8 cellular contexts compared by ENCODE assay signal in the genomic region with DNA sequence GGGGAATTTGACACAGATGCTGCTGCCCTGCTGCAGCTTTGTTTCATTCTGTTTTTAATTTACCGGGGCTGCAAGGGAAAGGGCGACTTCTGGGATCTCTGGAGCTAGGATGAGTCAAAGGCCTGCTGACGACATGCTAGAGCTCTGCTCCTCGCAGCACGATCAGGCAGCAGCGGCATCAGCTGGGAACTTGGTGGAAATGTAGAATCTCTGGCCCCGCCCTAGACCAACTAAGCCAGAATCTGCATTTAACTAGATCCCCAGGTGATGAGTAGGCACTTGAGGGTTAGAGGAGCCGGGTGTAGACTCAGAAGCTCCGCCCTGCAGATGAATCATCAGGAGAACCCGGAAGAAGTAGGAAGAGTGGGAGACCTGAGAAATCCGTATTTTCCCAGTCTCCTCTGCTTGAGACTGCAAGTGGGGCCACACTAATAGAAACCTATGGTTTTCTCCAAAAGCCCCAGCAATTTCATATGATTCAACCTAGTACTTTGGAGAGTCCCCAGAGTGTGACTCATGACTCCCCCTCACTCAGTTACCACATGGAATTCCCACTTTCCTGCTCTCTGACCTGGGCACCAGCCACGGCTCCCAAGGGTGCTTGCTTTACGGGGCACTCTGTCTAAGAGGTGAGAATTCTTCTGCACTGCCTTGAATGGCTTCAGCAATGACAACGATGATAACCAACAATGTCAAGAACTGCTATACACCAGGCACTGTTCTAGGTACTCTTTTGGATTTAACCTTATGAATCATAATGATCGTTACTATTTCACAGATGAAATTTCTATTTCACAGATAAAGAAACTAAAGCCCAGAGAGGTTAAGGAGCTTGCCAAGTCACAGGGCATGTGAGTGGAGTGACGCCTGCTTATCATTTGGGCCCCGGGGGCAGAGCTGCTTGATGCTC. TPM values are rescaled to one million over a fixed set of nuclear protein-coding genes. Genes with fewer than 3 reads are reported as not detected.
A peak's percentile ranks its signal among the peaks of the same experiment; 100 is the strongest.
DNase-seq lines count a peak whose midpoint lies in the region; ATAC-seq, FAIRE-seq and TF ChIP-seq lines count a peak whose summit lies in the region.

No MANE protein-coding gene starts in this region.

- peak overlapping the region; percentile 86 for H3K9ac ChIP-seq in smooth muscle cell (ENCODE audit: low read depth)

- WGBS in smooth muscle cell (ENCODE audit: low lambda C conversion rate) = 17% methylated on average over 17 of the region's 17 CpGs

- no peaks in the 10 kb centered on the region for H3K79me2 ChIP-seq in smooth muscle cell (ENCODE audit: low read depth)

- no peaks in the 10 kb centered on the region for H3K9me3 Mint-ChIP-seq in activated T-cell treated with anti-CD3 and anti-CD28 coated beads, Interleukin-2, amount 50 U/mL, for 24 hours

- no peak for FAIRE-seq in GM12891 (lab: Jason Lieb, UNC)

- H3K9me3 ChIP-seq in smooth muscle cell (replicated peaks; ENCODE audit: low read depth) = no peaks in the 10 kb centered on the region

- no peak for TF ChIP-seq POLR2A in GM12891 (IDR thresholded peaks at IDR 0.05; ENCODE audit: low read depth, low read length)

- no peaks in the 10 kb centered on the region for H3K36me3 Mint-ChIP-seq in activated T-cell treated with anti-CD3 and anti-CD28 coated beads, Interleukin-2, amount 50 U/mL, for 24 hours (ENCODE audit: low read depth)

- H3F3A ChIP-seq in smooth muscle cell (ENCODE audit: low read depth) = peaks cover 24% of the 10 kb centered on the region

- intact Hi-C loops in Right ventricle myocardium superior (cut with DNase I) = no loop called here

- peaks cover 33% of the 10 kb centered on the region for H3K4me1 Mint-ChIP-seq in activated T-cell treated with anti-CD3 and anti-CD28 coated beads, Interleukin-2, amount 50 U/mL, for 24 hours (ENCODE audit: low read depth)

- H3K27me3 Mint-ChIP-seq in activated T-cell treated with anti-CD3 and anti-CD28 coated beads, Interleukin-2, amount 50 U/mL, for 24 hours = peaks cover 35% of the 10 kb centered on the region

- no peak overlapping the region for H2AFZ ChIP-seq in smooth muscle cell (ENCODE audit: low read depth)

- no peak for TF ChIP-seq CTCF in smooth muscle cell (IDR thresholded peaks at IDR 0.05; ENCODE audit: borderline replicate concordance, insufficient read depth, poor library complexity, severe bottlenecking)

- H3K27ac ChIP-seq in smooth muscle cell (ENCODE audit: low read depth) = peak overlapping the region; percentile 95

- no peaks in the 10 kb centered on the region for H3K27me3 ChIP-seq in smooth muscle cell (ENCODE audit: low read depth)

- peaks cover 9% of the 10 kb centered on the region for H3K4me1 ChIP-seq in smooth muscle cell (ENCODE audit: low read depth)

- DNase-seq in GM12891 (ENCODE audit: insufficient read length, low spot score) = no peak
- DNase-seq in NCI-H2227 treated with DMSO at 0.1 percent for 48 hours (lab: John Stamatoyannopoulos, UW) = peak; percentile 87
- peak; percentile 80 for DNase-seq in activated T-cell treated with anti-CD3 and anti-CD28 coated beads, Interleukin-2, amount 50 U/mL, for 24 hours
- DNase-seq in Right ventricle myocardium superior = no peak
- DNase-seq in smooth muscle cell (lab: John Stamatoyannopoulos, UW; ENCODE audit: unreplicated experiment) = peak; percentile 43
- no peak for DNase-seq in NOMO-1 treated with DMSO at 0.1 percent for 48 hours (lab: John Stamatoyannopoulos, UW; ENCODE audit: unreplicated experiment)
- DNase-seq in GDM1 (lab: John Stamatoyannopoulos, UW) = no peak

- H3K4me3 Mint-ChIP-seq in activated T-cell treated with anti-CD3 and anti-CD28 coated beads, Interleukin-2, amount 50 U/mL, for 24 hours = peak overlapping the region; percentile 53

- H3K27ac Mint-ChIP-seq in activated T-cell treated with anti-CD3 and anti-CD28 coated beads, Interleukin-2, amount 50 U/mL, for 24 hours = peak overlapping the region; percentile 96

- peak overlapping the region; percentile 80 for H3K4me2 ChIP-seq in smooth muscle cell

- H3K36me3 ChIP-seq in smooth muscle cell (ENCODE audit: low read depth) = no peaks in the 10 kb centered on the region

- ATAC-seq in HG02571 (IDR thresholded peaks at IDR 0.05; ENCODE audit: unreplicated experiment) = peak; percentile 61
- ATAC-seq in Right ventricle myocardium superior (ENCODE audit: poor library complexity) = peak; percentile 41

- no peaks in the 10 kb centered on the region for H4K20me1 ChIP-seq in smooth muscle cell (ENCODE audit: low read depth)

- H3K4me3 ChIP-seq in smooth muscle cell = peak overlapping the region; percentile 24

TF ChIP-seq in GM12891, 5 proteins besides CTCF, POLR2A, EP300 and RAD21:
- TF ChIP-seq POU2F2 (IDR thresholded peaks at IDR 0.05; ENCODE audit: low read depth, low read length) (peak; percentile 59; the same call in 1 of the 2 replicates), POLR2AphosphoS5 (IDR thresholded peaks at IDR 0.05; ENCODE audit: low read depth, low read length) (no peak)

RNA-seq across cellular contexts. Expression of a gene that starts 18.1 kb away (rescaled TPM):
- polyA plus RNA-seq in GM12891 (2012; ENCODE audit: low read depth, missing spikeins) = 33.4 TPM
- 1.3 TPM for total RNA-seq in Right ventricle myocardium superior
- total RNA-seq in smooth muscle cell = 55.7 and 62.1 TPM in 2 replicates
- 22.7 and 52.2 TPM in 2 replicates for polyA plus RNA-seq in smooth muscle cell

RNA-seq across cellular contexts. Expression of a gene that starts 49.4 kb away (rescaled TPM):
- polyA plus RNA-seq in GM12891 (2012; ENCODE audit: low read depth, missing spikeins) = 36.3 TPM
- total RNA-seq in Right ventricle myocardium superior (8.9 TPM), smooth muscle cell (12.5 TPM in 2 replicates)
- polyA plus RNA-seq in smooth muscle cell = 10.9 and 11.5 TPM in 2 replicates

RNA-seq across cellular contexts. Expression of a gene that starts 52.0 kb away (rescaled TPM):
- polyA plus RNA-seq in GM12891 (2012; ENCODE audit: low read depth, missing spikeins) = 28.2 TPM
- total RNA-seq in Right ventricle myocardium superior = 18.2 TPM
- 201 and 236 TPM in 2 replicates for total RNA-seq in smooth muscle cell
- 272 and 448 TPM in 2 replicates for polyA plus RNA-seq in smooth muscle cell

Comparison
In these comparisons a context has a peak if more than half of its experiments do, and no peak if none do; other contexts are left out.
1. DNase-seq: peak in NCI-H2227 treated with DMSO at 0.1 percent for 48 hours (single experiment), activated T-cell treated with anti-CD3 and anti-CD28 coated beads, Interleukin-2, amount 50 U/mL, for 24 hours (single experiment) and smooth muscle cell (single experiment); none in GM12891 (single experiment), Right ventricle myocardium superior (single experiment), NOMO-1 treated with DMSO at 0.1 percent for 48 hours (single experiment) and GDM1 (single experiment).
2. RNA of a gene that starts 18.1 kb away (total RNA-seq): 55.7 to 62.1 TPM in smooth muscle cell; 1.3 TPM in Right ventricle myocardium superior (single experiment); every median in the first group is over 10 times any median in the second.
3. RNA of a gene that starts 52.0 kb away (total RNA-seq): 201 to 236 TPM in smooth muscle cell; 18.2 TPM in Right ventricle myocardium superior (single experiment); every median in the first group is over 10 times any median in the second.